1 cellular context compared by ENCODE assay signal in the genomic region with DNA sequence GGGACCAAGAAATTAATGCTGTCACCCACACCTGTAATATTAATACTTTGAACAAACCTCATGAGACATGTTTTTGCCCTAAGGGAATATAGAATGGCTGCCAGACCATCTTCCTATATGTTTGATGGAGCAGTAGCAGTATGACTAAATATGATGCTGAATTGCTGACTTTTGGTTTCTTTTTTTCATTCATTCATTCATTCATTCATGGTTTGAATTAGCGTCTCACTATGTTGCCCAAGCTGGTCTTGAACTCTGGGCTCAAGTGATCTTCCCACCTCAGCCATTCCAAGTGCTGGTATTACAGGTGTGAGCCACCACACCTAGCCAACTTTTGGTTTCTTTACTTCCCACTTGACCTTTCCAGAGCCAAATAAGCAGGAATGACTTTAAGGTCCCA.
TF ChIP-seq lines count a peak whose summit lies in the region.

No MANE protein-coding gene starts in this region.

TF ChIP-seq in WTC11, 78 proteins besides CTCF, POLR2A, EP300 and RAD21 (continued from another document):
- TF ChIP-seq ATF2 (CRISPR knock-in tag; IDR thresholded peaks at IDR 0.05; ENCODE audit: borderline replicate concordance, low read depth) (no peak), SMAD4 (CRISPR knock-in tag; IDR thresholded peaks at IDR 0.05) (no peak), ERG (CRISPR knock-in tag; IDR thresholded peaks at IDR 0.05) (no peak)
